29 cellular contexts compared by ENCODE assay signal in genomic region chr1:210434224-210434623, GRCh38.
"Had no signal": no experiment of that assay in that cellular context is flagged by ENCODE, and none has a peak within 500 bp of the region (broad histone marks: within the 10 kb centered on the region; RNA-seq: fewer than 3 reads in every experiment).

No MANE protein-coding gene starts in this region.

- H2AFZ ChIP-seq: parathyroid adenoma had no signal

- ATAC-seq: heart left ventricle; left lung; lower lobe of right lung; psoas muscle; stimulated activated naive B cell treated with anti-CD40 and anti-IgM and Interleukin-4, amounts not matched to agents 10 μg/mL and 1 μg/mL and 100 μg/mL, for 72 hours; T-helper 17 cell; upper lobe of right lung had no signal

- H3K4me3 ChIP-seq: cardiac muscle cell, heart left ventricle, left lung, lower lobe of right lung, psoas muscle, right atrium auricular region, stomach, suprapubic skin, tibial artery, upper lobe of right lung had no signal

- H3K4me1 Mint-ChIP-seq: activated CD4-positive, alpha-beta memory T cell treated with anti-CD3 and anti-CD28 coated beads, Interleukin-2, amount 10 ng/mL, durations not matched to agents 7 days and 5 days; activated CD4-positive, alpha-beta T cell treated with anti-CD3 and anti-CD28 coated beads, Interleukin-2, amount 10 ng/mL, durations not matched to agents 24 days and 14 days; naive B cell; stimulated activated naive B cell treated with anti-CD40 and anti-IgM and Interleukin-4, amounts not matched to agents 10 μg/mL and 1 μg/mL and 100 μg/mL, for 72 hours; T-helper 17 cell had no signal

- H3K27me3 ChIP-seq: cardiac muscle cell, heart left ventricle, left lung, right atrium auricular region, stomach, suprapubic skin, tibial artery, upper lobe of right lung had no signal

- H3K36me3 Mint-ChIP-seq: brain; naive B cell; stimulated activated naive B cell treated with anti-CD40 and anti-IgM and Interleukin-4, amounts not matched to agents 10 μg/mL and 1 μg/mL and 100 μg/mL, for 72 hours had no signal

- H3K9ac ChIP-seq: parathyroid adenoma had no signal

- H3K36me3 ChIP-seq: cardiac muscle cell, heart left ventricle, left lung, lower lobe of right lung, right atrium auricular region, stomach, suprapubic skin, tibial artery, upper lobe of right lung, WERI-Rb-1 had no signal

- H3K9me3 Mint-ChIP-seq: activated CD4-positive, alpha-beta memory T cell treated with anti-CD3 and anti-CD28 coated beads, Interleukin-2, amount 10 ng/mL, durations not matched to agents 7 days and 5 days; activated CD4-positive, alpha-beta T cell treated with anti-CD3 and anti-CD28 coated beads, Interleukin-2, amount 10 ng/mL, durations not matched to agents 24 days and 14 days; activated T-cell treated with anti-CD3 and anti-CD28 coated beads, Interleukin-2, amount 50 U/mL, for 24 hours; brain; naive B cell; nephron progenitor cell; stimulated activated naive B cell treated with anti-CD40 and anti-IgM and Interleukin-4, amounts not matched to agents 10 μg/mL and 1 μg/mL and 100 μg/mL, for 72 hours had no signal

- H3K4me3 Mint-ChIP-seq: activated CD4-positive, alpha-beta memory T cell treated with anti-CD3 and anti-CD28 coated beads, Interleukin-2, amount 10 ng/mL, durations not matched to agents 7 days and 5 days; activated CD4-positive, alpha-beta T cell treated with anti-CD3 and anti-CD28 coated beads, Interleukin-2, amount 10 ng/mL, durations not matched to agents 24 days and 14 days; activated T-cell treated with anti-CD3 and anti-CD28 coated beads, Interleukin-2, amount 50 U/mL, for 24 hours; brain; naive B cell; nephron progenitor cell; stimulated activated naive B cell treated with anti-CD40 and anti-IgM and Interleukin-4, amounts not matched to agents 10 μg/mL and 1 μg/mL and 100 μg/mL, for 72 hours; T-helper 17 cell had no signal

- H3K9me3 ChIP-seq: left lung, lower lobe of right lung, psoas muscle, right atrium auricular region, stomach, suprapubic skin, tibial artery, upper lobe of right lung had no signal

- H3K27me3 Mint-ChIP-seq: activated CD4-positive, alpha-beta memory T cell treated with anti-CD3 and anti-CD28 coated beads, Interleukin-2, amount 10 ng/mL, durations not matched to agents 7 days and 5 days; activated CD4-positive, alpha-beta T cell treated with anti-CD3 and anti-CD28 coated beads, Interleukin-2, amount 10 ng/mL, durations not matched to agents 24 days and 14 days; activated T-cell treated with anti-CD3 and anti-CD28 coated beads, Interleukin-2, amount 50 U/mL, for 24 hours; brain; naive B cell; stimulated activated naive B cell treated with anti-CD40 and anti-IgM and Interleukin-4, amounts not matched to agents 10 μg/mL and 1 μg/mL and 100 μg/mL, for 72 hours; T-helper 17 cell had no signal

- H3K79me2 ChIP-seq: parathyroid adenoma had no signal

- H3K27ac Mint-ChIP-seq: activated CD4-positive, alpha-beta memory T cell treated with anti-CD3 and anti-CD28 coated beads, Interleukin-2, amount 10 ng/mL, durations not matched to agents 7 days and 5 days; activated CD4-positive, alpha-beta T cell treated with anti-CD3 and anti-CD28 coated beads, Interleukin-2, amount 10 ng/mL, durations not matched to agents 24 days and 14 days; activated T-cell treated with anti-CD3 and anti-CD28 coated beads, Interleukin-2, amount 50 U/mL, for 24 hours; brain; naive B cell; nephron progenitor cell; stimulated activated naive B cell treated with anti-CD40 and anti-IgM and Interleukin-4, amounts not matched to agents 10 μg/mL and 1 μg/mL and 100 μg/mL, for 72 hours; T-helper 17 cell had no signal

- H3K27ac ChIP-seq: cardiac muscle cell, heart left ventricle, left lung, lower lobe of right lung, parathyroid adenoma, psoas muscle, right atrium auricular region, stomach, suprapubic skin, tibial artery, upper lobe of right lung, WERI-Rb-1 had no signal

- H3K4me1 ChIP-seq: heart left ventricle, left lung, lower lobe of right lung, parathyroid adenoma, psoas muscle, right atrium auricular region, stomach, suprapubic skin, tibial artery, upper lobe of right lung had no signal

- DNase-seq: activated CD4-positive, alpha-beta memory T cell treated with anti-CD3 and anti-CD28 coated beads, Interleukin-2, amount 10 ng/mL, durations not matched to agents 7 days and 5 days; activated CD4-positive, alpha-beta T cell treated with anti-CD3 and anti-CD28 coated beads, Interleukin-2, amount 10 ng/mL, durations not matched to agents 24 days and 14 days; activated CD4-positive, CD25-positive, alpha-beta regulatory T cell treated with anti-CD3 and anti-CD28 coated beads, Interleukin-2, amount 50 U/mL, for 72 hours; activated CD8-positive, alpha-beta memory T cell treated with anti-CD3 and anti-CD28 coated beads, Interleukin-2, amount 50 U/mL, for 48 hours; activated gamma-delta T cell; activated naive CD4-positive, alpha-beta T cell treated with anti-CD3 and anti-CD28 coated beads, Interleukin-2, amount 50 U/mL, for 16 hours; activated T-cell treated with anti-CD3 and anti-CD28 coated beads, Interleukin-2, amount 50 U/mL, for 24 hours; foreskin fibroblast; heart left ventricle; left lung; lower lobe of right lung; naive B cell; nephron progenitor cell; psoas muscle; stimulated activated CD4-positive, alpha-beta T cell treated with anti-CD3 and anti-CD28 coated beads, Interleukin-15, amount 100 ng/mL, for 24 hours; stimulated activated CD4-positive, alpha-beta T cell treated with anti-CD3 and anti-CD28 coated beads, Interleukin-2, amount 100 ng/mL, for 24 hours; stimulated activated naive B cell treated with anti-CD40 and anti-IgM and Interleukin-4, amounts not matched to agents 10 μg/mL and 1 μg/mL and 100 μg/mL, for 72 hours; stomach; SW 1271; T-helper 17 cell; T1000; tibial artery; upper lobe of right lung; WERI-Rb-1 had no signal
